In the genomic region with DNA sequence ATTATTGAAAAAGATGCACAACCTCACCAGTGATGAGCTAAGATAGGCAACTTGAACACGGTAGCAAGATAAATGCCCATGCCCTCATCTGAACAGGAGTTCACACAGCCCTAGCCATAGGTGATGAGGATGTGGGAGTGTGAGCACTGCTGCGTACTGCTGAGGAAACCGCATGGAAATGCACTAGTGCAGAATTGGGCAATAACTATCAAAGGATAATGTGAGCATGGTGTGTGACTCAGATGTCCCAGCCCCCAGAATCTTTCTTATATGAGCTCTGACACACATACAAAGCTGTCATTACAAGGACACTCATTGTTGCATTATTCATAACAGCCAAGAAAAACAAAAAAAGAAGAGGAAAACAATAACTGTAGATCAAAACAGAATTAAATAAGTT, we compare ENCODE assay signal across 16 cellular contexts.
"Had no signal": no experiment of that assay in that cellular context is flagged by ENCODE, and none has a peak within 500 bp of the region (broad histone marks: within the 10 kb centered on the region; RNA-seq: fewer than 3 reads in every experiment).

No MANE protein-coding gene starts in this region.

- H3K27me3 ChIP-seq: ascending aorta, spleen, transverse colon had no signal

- ATAC-seq: activated naive CD8-positive, alpha-beta T cell treated with anti-CD3 and anti-CD28 coated beads, Interleukin-2, amount 50 U/mL, for 24 hours; psoas muscle; sciatic nerve; SK-N-SH treated with all-trans-retinoic acid at 6 μM for 48 hours; stimulated activated memory B cell treated with anti-CD40 and anti-IgM and Interleukin-4, amounts not matched to agents 10 μg/mL and 1 μg/mL and 100 μg/mL, for 72 hours; T-helper 17 cell had no signal

- H3K27ac ChIP-seq: ascending aorta, heart right ventricle, psoas muscle, spleen, transverse colon had no signal

- H3K4me1 ChIP-seq: ascending aorta, heart right ventricle, psoas muscle, spleen, transverse colon had no signal

- DNase-seq: activated CD4-positive, alpha-beta memory T cell treated with anti-CD3 and anti-CD28 coated beads for 36 hours; activated CD8-positive, alpha-beta memory T cell treated with anti-CD3 and anti-CD28 coated beads, Interleukin-2, amount 50 U/mL, for 4 hours; activated naive CD8-positive, alpha-beta T cell treated with anti-CD3 and anti-CD28 coated beads, Interleukin-2, amount 50 U/mL, for 24 hours; activated T-cell treated with anti-CD3 and anti-CD28 coated beads, Interleukin-2, amount 50 U/mL, for 72 hours; erythroblast; heart right ventricle; kidney; psoas muscle; spleen; stimulated activated CD4-positive, alpha-beta T cell treated with anti-CD3 and anti-CD28 coated beads, Interleukin-1b, Interleukin-23, amount 100 ng/mL, for 48 hours; T-helper 17 cell; transverse colon had no signal
